20 cellular contexts compared by ENCODE assay signal in genomic region chr4:72330381-72330780, GRCh38.
"Had no signal": no experiment of that assay in that cellular context is flagged by ENCODE, and none has a peak within 500 bp of the region (broad histone marks: within the 10 kb centered on the region; RNA-seq: fewer than 3 reads in every experiment).

No MANE protein-coding gene starts in this region.

- DNase-seq: stimulated activated CD4-positive, alpha-beta T cell treated with anti-CD3 and anti-CD28 coated beads, Interleukin-2, amount 100 ng/mL, for 48 hours; stimulated activated CD4-positive, alpha-beta T cell treated with anti-CD3 and anti-CD28 coated beads, Interleukin-4, amount 100 ng/mL, for 1 hour; stimulated activated CD4-positive, alpha-beta T cell treated with anti-CD3 and anti-CD28 coated beads, Interleukin-4, amount 100 ng/mL, for 24 hours; stimulated activated CD4-positive, alpha-beta T cell treated with anti-CD3 and anti-CD28 coated beads, Interleukin-4, amount 100 ng/mL, for 4 hours; stimulated activated CD8-positive, alpha-beta memory T cell treated with anti-CD3 and anti-CD28 coated beads, Interleukin-4, amount 100 ng/mL, for 48 hours; stimulated activated naive B cell treated with anti-CD40 and anti-IgM and Interleukin-4, amounts not matched to agents 10 μg/mL and 1 μg/mL and 100 μg/mL, for 72 hours; stimulated activated naive CD4-positive, alpha-beta T cell; stimulated activated naive CD4-positive, alpha-beta T cell treated with Interleukin-2 at 50 U/mL for 16 hours; stimulated activated naive CD8-positive, alpha-beta T cell treated with anti-CD3 and anti-CD28 coated beads, Interleukin-15, amount 100 ng/mL, for 72 hours; stimulated activated naive CD8-positive, alpha-beta T cell treated with anti-CD3 and anti-CD28 coated beads, Interleukin-15, Interleukin-2, amounts not matched to agents 100 U/mL and 50 U/mL, for 24 hours; stomach; substantia nigra; testis; thyroid gland; tibial artery; transverse colon; trophoblast cell; upper lobe of left lung; upper lobe of right lung; uterus had no signal
